In genomic region chr13:99619207-99619606, GRCh38 we compare ENCODE assay signal across 25 cellular contexts.
"Had no signal": no experiment of that assay in that cellular context is flagged by ENCODE, and none has a peak within 500 bp of the region (broad histone marks: within the 10 kb centered on the region; RNA-seq: fewer than 3 reads in every experiment).

No MANE protein-coding gene starts in this region.

- H3K27ac ChIP-seq: esophagus squamous epithelium, lower lobe of right lung, neural progenitor cell, prostate gland, sigmoid colon, suprapubic skin, thyroid gland had no signal

- H3K4me3 Mint-ChIP-seq: effector memory CD8-positive, alpha-beta T cell; naive B cell; nephron; neural progenitor cell; stimulated activated naive CD8-positive, alpha-beta T cell treated with anti-CD3 and anti-CD28 coated beads, Interleukin-15, amount 100 ng/mL, for 72 hours; type B pancreatic cell had no signal

- ATAC-seq: effector memory CD8-positive, alpha-beta T cell; left ventricle myocardium superior; lower lobe of right lung; right cardiac atrium; stimulated activated naive CD8-positive, alpha-beta T cell treated with anti-CD3 and anti-CD28 coated beads, Interleukin-15, amount 100 ng/mL, for 72 hours had no signal

- H3K4me1 ChIP-seq: lower lobe of right lung, prostate gland, thyroid gland had no signal

- H3K9me3 Mint-ChIP-seq: effector memory CD8-positive, alpha-beta T cell; nephron; stimulated activated naive CD8-positive, alpha-beta T cell treated with anti-CD3 and anti-CD28 coated beads, Interleukin-15, amount 100 ng/mL, for 72 hours; type B pancreatic cell had no signal

- H3K9ac ChIP-seq: neural progenitor cell had no signal

- H3K36me3 ChIP-seq: esophagus squamous epithelium, lower lobe of right lung, neural progenitor cell, prostate gland, sigmoid colon, suprapubic skin, thyroid gland had no signal

- H3K9me3 ChIP-seq: esophagus squamous epithelium, lower lobe of right lung, prostate gland, sigmoid colon, suprapubic skin, thyroid gland had no signal

- FAIRE-seq: endometrium, frontal cortex, keratinocyte, small intestine had no signal

- H3K27ac Mint-ChIP-seq: effector memory CD8-positive, alpha-beta T cell; nephron; neural progenitor cell; stimulated activated naive CD8-positive, alpha-beta T cell treated with anti-CD3 and anti-CD28 coated beads, Interleukin-15, amount 100 ng/mL, for 72 hours; type B pancreatic cell had no signal

- H3K4me3 ChIP-seq: esophagus squamous epithelium, lower lobe of right lung, neural progenitor cell, prostate gland, sigmoid colon, suprapubic skin, thyroid gland had no signal

- H3K27me3 ChIP-seq: esophagus squamous epithelium, neural progenitor cell, sigmoid colon, suprapubic skin, thyroid gland had no signal

- H3K4me2 ChIP-seq: neural progenitor cell had no signal

- H3K36me3 Mint-ChIP-seq: naive B cell, type B pancreatic cell had no signal

- H2AFZ ChIP-seq: neural progenitor cell had no signal

- DNase-seq: cerebellar nuclear complex; cortex of kidney; effector memory CD8-positive, alpha-beta T cell; erythroblast; esophagus squamous epithelium; head of caudate nucleus; left ventricle myocardium superior; lower lobe of right lung; naive B cell; right cardiac atrium; sigmoid colon; stimulated activated CD4-positive, alpha-beta T cell treated with anti-CD3 and anti-CD28 coated beads, Interleukin-15, amount 100 ng/mL, for 24 hours; stimulated activated CD4-positive, alpha-beta T cell treated with anti-CD3 and anti-CD28 coated beads, Interleukin-2, amount 100 ng/mL, for 48 hours; stimulated activated naive CD4-positive, alpha-beta T cell; stimulated activated naive CD8-positive, alpha-beta T cell treated with anti-CD3 and anti-CD28 coated beads, Interleukin-15, amount 100 ng/mL, for 72 hours; thyroid gland had no signal

- H3K27me3 Mint-ChIP-seq: effector memory CD8-positive, alpha-beta T cell; naive B cell; stimulated activated naive CD8-positive, alpha-beta T cell treated with anti-CD3 and anti-CD28 coated beads, Interleukin-15, amount 100 ng/mL, for 72 hours; type B pancreatic cell had no signal
